ENCODE assay signal across 35 cellular contexts in the genomic region with DNA sequence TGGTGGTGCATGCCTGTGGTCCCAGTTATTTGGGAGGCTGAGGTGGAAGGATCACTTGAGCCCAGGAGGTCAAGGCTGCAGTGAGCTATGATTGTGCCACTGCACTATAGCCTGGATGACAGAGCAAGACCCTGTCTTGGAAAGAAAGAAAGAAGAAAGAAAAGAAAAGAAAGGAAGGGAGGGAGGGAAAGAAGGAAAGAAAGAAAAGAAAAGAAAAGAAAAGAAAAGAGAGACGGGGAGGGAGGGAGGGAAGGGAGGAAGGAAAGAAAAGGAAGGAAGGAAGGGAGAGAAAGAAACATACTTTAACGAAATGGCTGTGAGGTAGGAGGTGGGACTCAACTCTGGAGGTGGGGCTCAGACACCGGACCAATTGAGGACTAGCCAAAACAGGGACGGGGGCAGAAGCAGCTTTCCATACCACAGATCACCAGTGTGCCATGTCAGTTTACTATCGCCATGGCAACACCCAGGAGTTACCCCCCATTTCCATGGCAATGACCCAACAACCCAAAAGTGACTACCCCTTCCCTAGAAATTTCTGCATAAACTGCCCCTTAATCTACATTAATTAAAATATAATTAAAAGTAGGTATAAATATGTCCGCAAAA. TPM values are rescaled to one million over a fixed set of nuclear protein-coding genes. Genes with fewer than 3 reads are reported as not detected.
"Had no signal": no experiment of that assay in that cellular context is flagged by ENCODE, and none has a peak within 500 bp of the region (broad histone marks: within the 10 kb centered on the region; RNA-seq: fewer than 3 reads in every experiment).

No MANE protein-coding gene starts in this region.

- H3K36me3 Mint-ChIP-seq: activated CD4-positive, alpha-beta memory T cell treated with anti-CD3 and anti-CD28 coated beads for 36 hours; activated CD8-positive, alpha-beta memory T cell treated with anti-CD3 and anti-CD28 coated beads, Interleukin-2, amount 10 ng/mL, durations not matched to agents 7 days and 5 days; activated naive CD4-positive, alpha-beta T cell treated with anti-CD3 and anti-CD28 coated beads, Interleukin-2, amount 50 U/mL, for 24 hours; activated naive CD8-positive, alpha-beta T cell treated with anti-CD3 and anti-CD28 coated beads for 36 hours had no signal

- H3K4me1 Mint-ChIP-seq: activated naive CD4-positive, alpha-beta T cell treated with anti-CD3 and anti-CD28 coated beads, Interleukin-2, amount 50 U/mL, for 24 hours; activated naive CD8-positive, alpha-beta T cell treated with anti-CD3 and anti-CD28 coated beads for 36 hours had no signal

- H3K9me3 ChIP-seq: adrenal gland, body of pancreas, esophagus muscularis mucosa, gastroesophageal sphincter, heart right ventricle had no signal

- H3K9me3 Mint-ChIP-seq: activated CD4-positive, alpha-beta memory T cell treated with anti-CD3 and anti-CD28 coated beads for 36 hours; activated CD4-positive, alpha-beta T cell treated with anti-CD3 and anti-CD28 coated beads, Interleukin-2, amount 10 ng/mL, durations not matched to agents 24 days and 14 days; activated naive CD4-positive, alpha-beta T cell treated with anti-CD3 and anti-CD28 coated beads for 36 hours; activated naive CD4-positive, alpha-beta T cell treated with anti-CD3 and anti-CD28 coated beads, Interleukin-2, amount 50 U/mL, for 24 hours; activated naive CD8-positive, alpha-beta T cell treated with anti-CD3 and anti-CD28 coated beads for 36 hours; activated naive CD8-positive, alpha-beta T cell treated with anti-CD3 and anti-CD28 coated beads, Interleukin-2, amount 50 U/mL, for 24 hours; activated T-helper 1 cell treated with anti-CD3 and anti-CD28 coated beads, Interleukin-12 subunit alpha, Interleukin-12 subunit beta, Interleukin-2, Interleukin-4 antibody, amounts not matched to agents 30 ng/mL and 10 ng/mL and 1 ng/mL, durations not matched to agents 14 hours and 24 hours and 36 hours; activated T-helper 2 cell treated with anti-CD3 and anti-CD28 coated beads, Interferon-gamma antibody, Interleukin-2, Interleukin-4, amounts not matched to agents 10 μg/mL and 5 μg/mL and 100 μg/mL, durations not matched to agents 14 hours and 24 hours and 36 hours; effector memory CD8-positive, alpha-beta T cell; T-helper 2 cell treated with Interferon-gamma antibody and Interleukin-4, amounts not matched to agents 5 μg/mL and 100 μg/mL, for 36 hours had no signal

- H3K4me3 ChIP-seq: adrenal gland, body of pancreas, esophagus muscularis mucosa, gastroesophageal sphincter, heart right ventricle had no signal

- ATAC-seq: activated CD4-positive, alpha-beta T cell treated with anti-CD3 and anti-CD28 coated beads for 36 hours; activated CD8-positive, alpha-beta memory T cell treated with anti-CD3 and anti-CD28 coated beads, Interleukin-2, amount 10 ng/mL, durations not matched to agents 7 days and 5 days; activated CD8-positive, alpha-beta T cell treated with anti-CD3 and anti-CD28 coated beads, Interleukin-2, amount 10 ng/mL, durations not matched to agents 7 days and 5 days; activated naive CD8-positive, alpha-beta T cell treated with anti-CD3 and anti-CD28 coated beads, Interleukin-2, amount 50 U/mL, for 24 hours; body of pancreas; effector memory CD8-positive, alpha-beta T cell; foreskin keratinocyte; gastroesophageal sphincter; heart right ventricle; T-helper 17 cell had no signal

- H3K4me1 ChIP-seq: foreskin keratinocyte had no signal

- H3K27ac Mint-ChIP-seq: activated CD4-positive, alpha-beta memory T cell treated with anti-CD3 and anti-CD28 coated beads for 36 hours; activated CD4-positive, alpha-beta T cell treated with anti-CD3 and anti-CD28 coated beads for 36 hours; activated CD4-positive, alpha-beta T cell treated with anti-CD3 and anti-CD28 coated beads, Interleukin-2, amount 10 ng/mL, durations not matched to agents 24 days and 14 days; activated CD8-positive, alpha-beta memory T cell treated with anti-CD3 and anti-CD28 coated beads, Interleukin-2, amount 10 ng/mL, durations not matched to agents 7 days and 5 days; activated CD8-positive, alpha-beta T cell treated with anti-CD3 and anti-CD28 coated beads, Interleukin-2, amount 10 ng/mL, durations not matched to agents 7 days and 5 days; activated naive CD4-positive, alpha-beta T cell treated with anti-CD3 and anti-CD28 coated beads for 36 hours; activated naive CD4-positive, alpha-beta T cell treated with anti-CD3 and anti-CD28 coated beads, Interleukin-2, amount 50 U/mL, for 24 hours; activated naive CD8-positive, alpha-beta T cell treated with anti-CD3 and anti-CD28 coated beads for 36 hours; activated naive CD8-positive, alpha-beta T cell treated with anti-CD3 and anti-CD28 coated beads, Interleukin-2, amount 50 U/mL, for 24 hours; activated T-helper 1 cell treated with anti-CD3 and anti-CD28 coated beads, Interleukin-12 subunit alpha, Interleukin-12 subunit beta, Interleukin-2, Interleukin-4 antibody, amounts not matched to agents 30 ng/mL and 10 ng/mL and 1 ng/mL, durations not matched to agents 14 hours and 24 hours and 36 hours; activated T-helper 2 cell treated with anti-CD3 and anti-CD28 coated beads, Interferon-gamma antibody, Interleukin-2, Interleukin-4, amounts not matched to agents 10 μg/mL and 5 μg/mL and 100 μg/mL, durations not matched to agents 14 hours and 24 hours and 36 hours; effector memory CD8-positive, alpha-beta T cell; T-helper 17 cell; T-helper 2 cell treated with Interferon-gamma antibody and Interleukin-4, amounts not matched to agents 5 μg/mL and 100 μg/mL, for 36 hours had no signal

- H3K27ac ChIP-seq: adrenal gland, body of pancreas, esophagus muscularis mucosa, foreskin keratinocyte, gastroesophageal sphincter, heart right ventricle, WERI-Rb-1 had no signal

- DNase-seq: activated CD4-positive, alpha-beta memory T cell treated with anti-CD3 and anti-CD28 coated beads for 36 hours; activated CD4-positive, alpha-beta T cell treated with anti-CD3 and anti-CD28 coated beads for 36 hours; activated CD4-positive, alpha-beta T cell treated with anti-CD3 and anti-CD28 coated beads, Interleukin-2, amount 10 ng/mL, durations not matched to agents 24 days and 14 days; activated CD4-positive, CD25-positive, alpha-beta regulatory T cell; activated CD4-positive, CD25-positive, alpha-beta regulatory T cell treated with anti-CD3 and anti-CD28 coated beads, Interleukin-2, amount 50 U/mL, for 72 hours; activated CD8-positive, alpha-beta memory T cell treated with anti-CD3 and anti-CD28 coated beads, Interleukin-2, amount 10 ng/mL, durations not matched to agents 7 days and 5 days; activated CD8-positive, alpha-beta memory T cell treated with anti-CD3 and anti-CD28 coated beads, Interleukin-2, amount 50 U/mL, for 4 hours; activated CD8-positive, alpha-beta T cell treated with anti-CD3 and anti-CD28 coated beads, Interleukin-2, amount 10 ng/mL, durations not matched to agents 7 days and 5 days; activated effector memory CD4-positive, alpha-beta T cell treated with anti-CD3 and anti-CD28 coated beads, Interleukin-2, amount 50 U/mL, for 16 hours; activated naive CD4-positive, alpha-beta T cell treated with anti-CD3 and anti-CD28 coated beads for 36 hours; activated naive CD8-positive, alpha-beta T cell treated with anti-CD3 and anti-CD28 coated beads for 36 hours; activated naive CD8-positive, alpha-beta T cell treated with anti-CD3 and anti-CD28 coated beads, Interleukin-2, amount 50 U/mL, for 24 hours; activated T-cell treated with anti-CD3 and anti-CD28 coated beads, Interleukin-2, amount 50 U/mL, for 1 hour; activated T-cell treated with anti-CD3 and anti-CD28 coated beads, Interleukin-2, amount 50 U/mL, for 48 hours; adrenal gland; amygdala; aorta; body of pancreas; caudate nucleus; cortex of kidney; dermis blood vessel endothelial cell; effector CD4-positive, alpha-beta T cell; effector memory CD8-positive, alpha-beta T cell; foreskin keratinocyte; heart right ventricle; T-helper 17 cell; T1000; WERI-Rb-1 had no signal

- H3K27me3 ChIP-seq: adrenal gland, body of pancreas had no signal

- H3K4me3 Mint-ChIP-seq: activated CD4-positive, alpha-beta memory T cell treated with anti-CD3 and anti-CD28 coated beads for 36 hours; activated CD4-positive, alpha-beta T cell treated with anti-CD3 and anti-CD28 coated beads for 36 hours; activated CD4-positive, alpha-beta T cell treated with anti-CD3 and anti-CD28 coated beads, Interleukin-2, amount 10 ng/mL, durations not matched to agents 24 days and 14 days; activated CD8-positive, alpha-beta memory T cell treated with anti-CD3 and anti-CD28 coated beads, Interleukin-2, amount 10 ng/mL, durations not matched to agents 7 days and 5 days; activated CD8-positive, alpha-beta T cell treated with anti-CD3 and anti-CD28 coated beads, Interleukin-2, amount 10 ng/mL, durations not matched to agents 7 days and 5 days; activated naive CD4-positive, alpha-beta T cell treated with anti-CD3 and anti-CD28 coated beads for 36 hours; activated naive CD4-positive, alpha-beta T cell treated with anti-CD3 and anti-CD28 coated beads, Interleukin-2, amount 50 U/mL, for 24 hours; activated naive CD8-positive, alpha-beta T cell treated with anti-CD3 and anti-CD28 coated beads for 36 hours; activated naive CD8-positive, alpha-beta T cell treated with anti-CD3 and anti-CD28 coated beads, Interleukin-2, amount 50 U/mL, for 24 hours; activated T-helper 1 cell treated with anti-CD3 and anti-CD28 coated beads, Interleukin-12 subunit alpha, Interleukin-12 subunit beta, Interleukin-2, Interleukin-4 antibody, amounts not matched to agents 30 ng/mL and 10 ng/mL and 1 ng/mL, durations not matched to agents 14 hours and 24 hours and 36 hours; effector memory CD8-positive, alpha-beta T cell; T-helper 17 cell; T-helper 2 cell treated with Interferon-gamma antibody and Interleukin-4, amounts not matched to agents 5 μg/mL and 100 μg/mL, for 36 hours had no signal

- H3K36me3 ChIP-seq: adrenal gland, esophagus muscularis mucosa, gastroesophageal sphincter, heart right ventricle, WERI-Rb-1 had no signal

- H3K27me3 Mint-ChIP-seq: activated CD4-positive, alpha-beta T cell treated with anti-CD3 and anti-CD28 coated beads for 36 hours; activated naive CD4-positive, alpha-beta T cell treated with anti-CD3 and anti-CD28 coated beads, Interleukin-2, amount 50 U/mL, for 24 hours had no signal

RNA-seq across cellular contexts. Expression of gene PTGES, which starts 21.3 kb away (rescaled TPM):
- total RNA-seq: activated CD4-positive, alpha-beta memory T cell treated with anti-CD3 and anti-CD28 coated beads for 36 hours; activated CD8-positive, alpha-beta memory T cell treated with anti-CD3 and anti-CD28 coated beads for 36 hours; activated CD8-positive, alpha-beta memory T cell treated with anti-CD3 and anti-CD28 coated beads, Interleukin-2, amount 10 ng/mL, durations not matched to agents 7 days and 5 days; activated CD8-positive, alpha-beta T cell treated with anti-CD3 and anti-CD28 coated beads, Interleukin-2, amount 10 ng/mL, durations not matched to agents 7 days and 5 days had no signal
